In genomic region chr14:56120091-56120632, GRCh38 we compare ENCODE assay signal across 8 cellular contexts. TPM values are rescaled to one million over a fixed set of nuclear protein-coding genes. Genes with fewer than 3 reads are reported as not detected.
DNase-seq lines count a peak whose midpoint lies in the region; ATAC-seq and TF ChIP-seq lines count a peak whose summit lies in the region.

No MANE protein-coding gene starts in this region.

- H3K27me3 Mint-ChIP-seq in stimulated activated naive CD8-positive, alpha-beta T cell treated with anti-CD3 and anti-CD28 coated beads, Interleukin-15, Interleukin-2, amounts not matched to agents 100 ng/mL and 50 ng/mL, for 24 hours = peaks cover 19% of the 10 kb centered on the region

- no peaks in the 10 kb centered on the region for H3K9me3 Mint-ChIP-seq in stimulated activated naive CD8-positive, alpha-beta T cell treated with anti-CD3 and anti-CD28 coated beads, Interleukin-15, Interleukin-2, amounts not matched to agents 100 ng/mL and 50 ng/mL, for 24 hours

- TF ChIP-seq CTCF in retinal pigment epithelial cell (conservative IDR thresholded peaks at IDR 0.05; ENCODE audit: low read depth, low read length) = peak; percentile 1

- H3K4me1 Mint-ChIP-seq in stimulated activated naive CD8-positive, alpha-beta T cell treated with anti-CD3 and anti-CD28 coated beads, Interleukin-15, Interleukin-2, amounts not matched to agents 100 ng/mL and 50 ng/mL, for 24 hours (ENCODE audit: low read depth) = peaks cover 56% of the 10 kb centered on the region

- no peaks in the 10 kb centered on the region for H3K36me3 Mint-ChIP-seq in stimulated activated naive CD8-positive, alpha-beta T cell treated with anti-CD3 and anti-CD28 coated beads, Interleukin-15, Interleukin-2, amounts not matched to agents 100 ng/mL and 50 ng/mL, for 24 hours (ENCODE audit: low read depth)

- no peak for ATAC-seq in stimulated activated naive CD8-positive, alpha-beta T cell treated with anti-CD3 and anti-CD28 coated beads, Interleukin-15, Interleukin-2, amounts not matched to agents 100 U/mL and 50 U/mL, for 24 hours
- ATAC-seq in left ventricle myocardium superior (peak; percentile 7), GM18520 (IDR thresholded peaks at IDR 0.05; ENCODE audit: unreplicated experiment) (no peak)

- peak overlapping the region; percentile 65 for H3K4me3 ChIP-seq in retinal pigment epithelial cell (ENCODE audit: low read length)

- no peak for DNase-seq in stimulated activated naive CD8-positive, alpha-beta T cell treated with anti-CD3 and anti-CD28 coated beads, Interleukin-15, Interleukin-2, amounts not matched to agents 100 U/mL and 50 U/mL, for 24 hours
- DNase-seq in UCSD-AML1 (lab: John Stamatoyannopoulos, UW; ENCODE audit: unreplicated experiment) (peak; percentile 22), left ventricle myocardium superior (no peak), retinal pigment epithelial cell (ENCODE audit: low read depth) (no peak), HuH-7 (ENCODE audit: low spot score) (no peak), foreskin melanocyte (no peak)

- H3K27ac Mint-ChIP-seq in stimulated activated naive CD8-positive, alpha-beta T cell treated with anti-CD3 and anti-CD28 coated beads, Interleukin-15, Interleukin-2, amounts not matched to agents 100 ng/mL and 50 ng/mL, for 24 hours = no peak overlapping the region

- intact Hi-C loops in left ventricle myocardium superior (cut with micrococcal nuclease) = no loop called here

- peak overlapping the region; percentile 82 for H3K4me3 Mint-ChIP-seq in stimulated activated naive CD8-positive, alpha-beta T cell treated with anti-CD3 and anti-CD28 coated beads, Interleukin-15, Interleukin-2, amounts not matched to agents 100 ng/mL and 50 ng/mL, for 24 hours

RNA-seq across cellular contexts. Expression of gene PELI2, which starts 2.0 kb away (rescaled TPM):
- total RNA-seq in left ventricle myocardium superior = 1.6 TPM
